Comparison of ENCODE assay signal across 18 cellular contexts in genomic region chr1:29159773-29160172, GRCh38. TPM values are rescaled to one million over a fixed set of nuclear protein-coding genes. Genes with fewer than 3 reads are reported as not detected.
DNase-seq lines count a peak whose midpoint lies in the region; ATAC-seq, FAIRE-seq and TF ChIP-seq lines count a peak whose summit lies in the region.
"Had no signal": no experiment of that assay in that cellular context is flagged by ENCODE, and none has a peak within 500 bp of the region (broad histone marks: within the 10 kb centered on the region; RNA-seq: fewer than 3 reads in every experiment).

No MANE protein-coding gene starts in this region.

- TF ChIP-seq RAD21 in liver (IDR thresholded peaks at IDR 0.05): no peak
- no peak for TF ChIP-seq RAD21 in HepG2 (CRISPR knock-in tag; IDR thresholded peaks at IDR 0.05)
- no peak for TF ChIP-seq RAD21 in K562 (CRISPR knock-in tag; conservative IDR thresholded peaks at IDR 0.05 in 1 of 2, IDR thresholded peaks at IDR 0.05 in 1 of 2)

- H3K9me3 Mint-ChIP-seq in mesothelial cell of epicardium: no peaks in the 10 kb centered on the region
- H3K9me3 Mint-ChIP-seq: CD4-positive, alpha-beta memory T cell; H9 had no signal

- no peak for TF ChIP-seq CTCF in liver (IDR thresholded peaks at IDR 0.05; ENCODE audit: low read depth, low read length, missing input control)
- no peak for TF ChIP-seq CTCF in HepG2 (CRISPR knock-in tag; IDR thresholded peaks at IDR 0.05)
- TF ChIP-seq CTCF in K562 (IDR thresholded peaks at IDR 0.05 in 2 of 3, conservative IDR thresholded peaks at IDR 0.05 in 1 of 3; ENCODE audit: insufficient read depth in 2 of 3, low read depth in 1 of 3, low read length in 3 of 3): no peak
- no peak for TF ChIP-seq CTCF in mesothelial cell of epicardium (IDR thresholded peaks at IDR 0.05; ENCODE audit: unreplicated experiment)

- H3K27ac ChIP-seq in liver (ENCODE audit: low read depth in 1 of 2, low read length in 2 of 2) (no peak overlapping the region), HepG2 (ENCODE audit: extremely low read length, insufficient read depth, low read length) (no peak overlapping the region), K562 (ENCODE audit: extremely low read depth, low read depth, low read length) (no peak overlapping the region)
- H3K27ac ChIP-seq: BLaER1 had no signal

- no peak overlapping the region for H3K4me3 ChIP-seq in liver (ENCODE audit: low read depth in 1 of 3, low read length in 3 of 3)
- H3K4me3 ChIP-seq in HepG2 (replicated peaks in 1 of 3; ENCODE audit: insufficient read depth in 1 of 3, low read depth in 2 of 3, low read length in 3 of 3): no peak overlapping the region
- H3K4me3 ChIP-seq in K562: no peak overlapping the region
- H3K4me3 ChIP-seq: BLaER1 had no signal

- no peak for TF ChIP-seq EP300 in HepG2 (IDR thresholded peaks at IDR 0.05; ENCODE audit: low read depth in 2 of 2, low read length in 2 of 2)
- no peak for TF ChIP-seq EP300 in HepG2 (CRISPR knock-in tag; IDR thresholded peaks at IDR 0.05; ENCODE audit: borderline replicate concordance)
- TF ChIP-seq EP300 in K562 (IDR thresholded peaks at IDR 0.05; ENCODE audit: low read length): no peak

- intact Hi-C loops in HepG2 (cut with micrococcal nuclease; ENCODE audit: unreplicated experiment): no loop called here
- intact Hi-C loops in K562 (cut with micrococcal nuclease): no loop called here

- no peak for FAIRE-seq in HepG2 (lab: Jason Lieb, UNC)
- FAIRE-seq in K562 (lab: Jason Lieb, UNC): no peak
- FAIRE-seq: GM12892, H1 had no signal

- H3K36me3 Mint-ChIP-seq in mesothelial cell of epicardium: peaks cover 21% of the 10 kb centered on the region

- no peaks in the 10 kb centered on the region for H3K27me3 Mint-ChIP-seq in mesothelial cell of epicardium (ENCODE audit: low read depth)
- H3K27me3 Mint-ChIP-seq: CD4-positive, alpha-beta memory T cell had no signal

- CTCF ChIA-PET in HepG2 (lab: Yijun Ruan, JAX; ENCODE audit: low intra/inter-chr PET ratio, low total read pairs): no interaction called here
- CTCF ChIA-PET in K562 (lab: Yijun Ruan, JAX; ENCODE audit: low intra/inter-chr PET ratio): interaction anchor here (0.7 kb wide), 1 partner anchor 17 kb away, joined by 3 read pairs; no protein-coding TSS in a partner anchor

- H3K4me3 Mint-ChIP-seq in mesothelial cell of epicardium: no peak overlapping the region
- H3K4me3 Mint-ChIP-seq: CD14-positive monocyte; CD4-positive, alpha-beta memory T cell; H9 had no signal

- DNase-seq in HepG2 (ENCODE audit: low spot score): no peak
- no peak for DNase-seq in K562 (ENCODE audit: extremely low read depth in 1 of 4, low spot score in 3 of 4)
- DNase-seq in mesothelial cell of epicardium (ENCODE audit: low spot score in 2 of 2, unreplicated experiment in 2 of 2): no peak
- no peak for DNase-seq in stimulated activated CD4-positive, alpha-beta T cell treated with anti-CD3 and anti-CD28 coated beads, Interleukin-15, amount 100 ng/mL, for 24 hours
- DNase-seq in mucosa of gallbladder (ENCODE audit: low spot score): no peak
- no peak for DNase-seq in UCSD-AML1 (lab: John Stamatoyannopoulos, UW; ENCODE audit: unreplicated experiment)
- DNase-seq: 8988T; CD4-positive, alpha-beta memory T cell; DMS153; DMS79; GDM1; H9 had no signal

- WGBS in liver: 23% methylated on average over 3 of the region's 3 CpGs
- 95% methylated on average over 3 of the region's 3 CpGs for WGBS in HepG2 (ENCODE audit: low lambda C conversion rate)
- 90% methylated on average over 3 of the region's 3 CpGs for WGBS in K562 (ENCODE audit: insufficient coverage, low coverage, missing lambda C conversion rate)

- in situ Hi-C loops in HepG2 (cut with HindIII; ENCODE audit: extremely low pct_ligation_motif_present, low pct_unique_long_range_greater_than_20kb): no loop called here
- in situ Hi-C loops in K562 (cut with MboI): no loop called here

- H3K4me2 ChIP-seq in HepG2 (ENCODE audit: low read depth, low read length) (no peak overlapping the region; the same call in 1 of the 2 replicates), K562 (ENCODE audit: insufficient read depth, low read length) (no peak overlapping the region)
- H3K4me2 ChIP-seq: BLaER1 had no signal

- H3K27me3 ChIP-seq in liver (ENCODE audit: control insufficient read depth in 4 of 4, insufficient read depth in 4 of 4, low read length in 3 of 4) (no peaks in the 10 kb centered on the region), HepG2 (ENCODE audit: control insufficient read depth in 1 of 2, insufficient read depth in 2 of 2, low read length in 2 of 2) (no peaks in the 10 kb centered on the region), K562 (ENCODE audit: control insufficient read depth in 2 of 2, insufficient read depth in 2 of 2, low read length in 2 of 2) (no peaks in the 10 kb centered on the region)

- H3K4me1 ChIP-seq in liver (ENCODE audit: control insufficient read depth in 4 of 4, insufficient read depth in 4 of 4, low read length in 3 of 4) (peaks cover 6 to 48% (median 18%) of the 10 kb centered on the region in 4 donors), HepG2 (ENCODE audit: insufficient read depth, low read length) (peaks cover 8% of the 10 kb centered on the region), K562 (replicated peaks in 1 of 2; ENCODE audit: control insufficient read depth in 2 of 2, insufficient read depth in 2 of 2, low read length in 2 of 2) (peaks cover 30 to 36% of the 10 kb centered on the region in 2 experiments)

- H2AFZ ChIP-seq in HepG2 (ENCODE audit: low read length) (no peak overlapping the region), K562 (ENCODE audit: low read depth, low read length) (no peak overlapping the region)

- POLR2A ChIA-PET in HepG2 (lab: Yijun Ruan, JAX) (no interaction called here), K562 (lab: Yijun Ruan, JAX) (interaction anchor here (3.7 to 14.0 kb wide), 2 partner anchors 11 to 20 kb away, joined by 38 to 129 read pairs; partner anchors contain the start of gene SRSF4)

- peaks cover 35% of the 10 kb centered on the region for H3K79me2 ChIP-seq in HepG2 (ENCODE audit: insufficient read depth, low read length)
- peaks cover 76% of the 10 kb centered on the region for H3K79me2 ChIP-seq in K562 (ENCODE audit: control insufficient read depth, insufficient read depth, low read length)

- H4K20me1 ChIP-seq in HepG2 (ENCODE audit: insufficient read depth, low read length) (peaks cover 20% of the 10 kb centered on the region), K562 (replicated peaks; ENCODE audit: control insufficient read depth, insufficient read depth, low read length) (peaks cover 3% of the 10 kb centered on the region; the same call in 1 of the 2 replicates)

- H3K27ac Mint-ChIP-seq in mesothelial cell of epicardium: peak overlapping the region; percentile 84
- H3K27ac Mint-ChIP-seq: CD4-positive, alpha-beta memory T cell had no signal

- BruUV-seq in HepG2 (replicated peaks; lab: Mats Ljungman, UMichigan) (no TSS peak), K562 (replicated peaks; lab: Mats Ljungman, UMichigan) (no TSS peak)

- H3K9ac ChIP-seq in liver (ENCODE audit: low read depth in 1 of 2, low read length in 2 of 2): no peak overlapping the region
- no peak overlapping the region for H3K9ac ChIP-seq in HepG2 (ENCODE audit: insufficient read depth, low read depth, low read length)
- no peak overlapping the region for H3K9ac ChIP-seq in K562 (ENCODE audit: insufficient read depth in 1 of 2, low read depth in 2 of 2, low read length in 2 of 2)
- H3K9ac ChIP-seq: BLaER1 had no signal

- peaks cover 60% of the 10 kb centered on the region for H3K4me1 Mint-ChIP-seq in mesothelial cell of epicardium

- H3K9me3 ChIP-seq in liver (ENCODE audit: control insufficient read depth in 4 of 4, low read length in 3 of 4) (no peaks in the 10 kb centered on the region), HepG2 (ENCODE audit: low read length) (no peaks in the 10 kb centered on the region), K562 (replicated peaks; ENCODE audit: control insufficient read depth, insufficient read depth, low read depth, low read length) (no peaks in the 10 kb centered on the region; the same call in 1 of the 2 replicates)
- H3K9me3 ChIP-seq: BLaER1 had no signal

- peaks cover 13 to 39% (median 23%) of the 10 kb centered on the region in 4 donors for H3K36me3 ChIP-seq in liver (ENCODE audit: control insufficient read depth in 4 of 4, insufficient read depth in 3 of 4, low read depth in 1 of 4, low read length in 3 of 4)
- H3K36me3 ChIP-seq in HepG2 (replicated peaks in 1 of 2; ENCODE audit: control insufficient read depth in 1 of 2, insufficient read depth in 2 of 2, low read length in 2 of 2): peaks cover 17 to 81% of the 10 kb centered on the region in 2 experiments
- H3K36me3 ChIP-seq in K562 (ENCODE audit: control insufficient read depth, insufficient read depth, low read length): peaks cover 92% of the 10 kb centered on the region

- TF ChIP-seq POLR2A in HepG2 (IDR thresholded peaks at IDR 0.05; ENCODE audit: insufficient read depth in 1 of 2, low read depth in 2 of 2, low read length in 2 of 2) (no peak), K562 (conservative IDR thresholded peaks at IDR 0.05) (no peak)

- no peaks in the 10 kb centered on the region for H3K9me1 ChIP-seq in K562 (ENCODE audit: control insufficient read depth, insufficient read depth, low read length)

- no peak for ATAC-seq in HepG2
- ATAC-seq in K562: no peak
- no peak for ATAC-seq in GM21390 (IDR thresholded peaks at IDR 0.05; ENCODE audit: unreplicated experiment)

RNA-seq across cellular contexts. Expression of gene SRSF4, which starts 21.9 kb away (rescaled TPM):
- 10 to 100 TPM; 26.3 to 45.8 TPM for total RNA-seq in liver
- 10 to 100 TPM; 24.0 to 34.1 TPM for polyA plus RNA-seq in liver
- 43.3 and 50.9 TPM in 2 replicates for total RNA-seq in HepG2 (2016; rRNA removed; fragmentation: Illumina TruSeq; extraction: Trizol)
- total RNA-seq in HepG2 (2016; cell fraction: cytosol; rRNA removed; fragmentation: Illumina TruSeq; extraction: Trizol; ENCODE audit: low read depth): 16.9 and 18.2 TPM in 2 replicates
- 37.8 and 52.5 TPM in 2 replicates for total RNA-seq in HepG2 (2016; cell fraction: insoluble cytoplasmic fraction; rRNA removed; fragmentation: Illumina TruSeq; extraction: Trizol)
- 21.7 and 23.1 TPM in 2 replicates for total RNA-seq in HepG2 (2016; cell fraction: membrane; rRNA removed; fragmentation: Illumina TruSeq; extraction: Trizol)
- total RNA-seq in HepG2 (2016; cell fraction: nucleus; rRNA removed; fragmentation: Illumina TruSeq; extraction: Trizol): 41.4 and 44.1 TPM in 2 replicates
- 37.7 and 39.5 TPM in 2 replicates for polyA plus RNA-seq in HepG2 (2011; rRNA removed)
- polyA plus RNA-seq in HepG2 (2011; cell fraction: cytosol; rRNA removed): 28.7 and 37.6 TPM in 2 replicates
- 63.6 and 88.4 TPM in 2 replicates for polyA plus RNA-seq in HepG2 (2011; cell fraction: nucleus; rRNA removed)
- 47.7 and 72.7 TPM in 2 replicates for polyA plus RNA-seq in HepG2 (2012)
- polyA plus RNA-seq in HepG2 (2016; cell fraction: cytosol; fragmentation: Illumina TruSeq; extraction: Trizol; ENCODE audit: low read depth): 5.4 and 6.5 TPM in 2 replicates
- polyA plus RNA-seq in HepG2 (2016; cell fraction: insoluble cytoplasmic fraction; fragmentation: Illumina TruSeq; extraction: Trizol; ENCODE audit: low read depth): 69.2 and 77.8 TPM in 2 replicates
- 13.8 and 15.1 TPM in 2 replicates for polyA plus RNA-seq in HepG2 (2016; cell fraction: membrane; fragmentation: Illumina TruSeq; extraction: Trizol; ENCODE audit: low read depth)
- 159 and 173 TPM in 2 replicates for polyA plus RNA-seq in HepG2 (2016; cell fraction: nucleus; fragmentation: Illumina TruSeq; extraction: Trizol; ENCODE audit: insufficient read depth, low read depth)
- polyA minus RNA-seq in HepG2 (2011; rRNA and poly(A)+ RNA removed; ENCODE audit: low replicate concordance): 13.5 and 27.4 TPM in 2 replicates
- 14.2 and 17.5 TPM in 2 replicates for polyA minus RNA-seq in HepG2 (2011; cell fraction: cytosol; rRNA and poly(A)+ RNA removed)
- 56.5 and 56.9 TPM in 2 replicates for polyA minus RNA-seq in HepG2 (2011; cell fraction: nucleus; rRNA and poly(A)+ RNA removed)
- 110 and 300 TPM in 2 replicates for total RNA-seq in K562 (2011; cell fraction: chromatin; rRNA removed; ENCODE audit: low replicate concordance)
- total RNA-seq in K562 (2011; cell fraction: nucleolus; rRNA removed): 71.2 and 83.3 TPM in 2 replicates
- 149 and 200 TPM in 2 replicates for total RNA-seq in K562 (2011; cell fraction: nucleoplasm; rRNA removed)
- 75.6 and 77.7 TPM in 2 replicates for total RNA-seq in K562 (2014; rRNA removed)
- 68.4 and 70.8 TPM in 2 replicates for total RNA-seq in K562 (2014; rRNA removed; fragmentation: Illumina TruSeq; extraction: Trizol)
- 84.2 and 91.4 TPM in 2 replicates for total RNA-seq in K562 (2015; rRNA removed; fragmentation: Illumina TruSeq; extraction: Trizol)
- 93.1 and 93.2 TPM in 2 replicates for total RNA-seq in K562 (2021)
- 69.6 and 82.0 TPM in 2 replicates for polyA plus RNA-seq in K562 (2011; rRNA removed)
- polyA plus RNA-seq in K562 (2011; cell fraction: cytosol; rRNA removed): 37.1 and 75.0 TPM in 2 replicates
- 90.7 and 117 TPM in 2 replicates for polyA plus RNA-seq in K562 (2011; cell fraction: nucleus; rRNA removed)
- 67.1 and 100 TPM in 2 replicates for polyA plus RNA-seq in K562 (2012)
- polyA plus RNA-seq in K562 (2014; fragmentation: Illumina TruSeq; extraction: Trizol): 116 and 132 TPM in 2 replicates
- polyA plus RNA-seq in K562 (2014; fragmentation: Nextera tagmentation; extraction: Ambion mirVana): 10 to 100 TPM; 15.9 to 18.4 TPM
- polyA plus RNA-seq in K562 (2014; rRNA removed): 119 and 128 TPM in 2 replicates
- 82.9 and 102 TPM in 2 replicates for polyA minus RNA-seq in K562 (2011; rRNA and poly(A)+ RNA removed)
- polyA minus RNA-seq in K562 (2011; cell fraction: cytosol; rRNA and poly(A)+ RNA removed): 30.6 and 39.6 TPM in 2 replicates
- 32.4 and 56.8 TPM in 2 replicates for polyA minus RNA-seq in K562 (2011; cell fraction: nucleus; rRNA and poly(A)+ RNA removed)
- total RNA-seq in mesothelial cell of epicardium: 103 to 107 TPM (median 105 TPM) in 3 replicates
- 78.0 TPM for total RNA-seq in mucosa of gallbladder

RNA-seq across cellular contexts. Expression of gene TMEM200B, which starts 36.1 kb away (rescaled TPM):
- total RNA-seq in liver (1 to 10 TPM in 1 of 2 donors, under 1 TPM in 1; 0.84 to 4.5 TPM), HepG2 (2016; rRNA removed; fragmentation: Illumina TruSeq; extraction: Trizol) (0.72 and 1.1 TPM in 2 replicates), K562 (2014; rRNA removed) (not detected in 2 replicates), K562 (2014; rRNA removed; fragmentation: Illumina TruSeq; extraction: Trizol) (0.04 TPM in 1 of 2 replicates, not detected in the other), K562 (2015; rRNA removed; fragmentation: Illumina TruSeq; extraction: Trizol) (0.11 TPM in 1 of 2 replicates, not detected in the other), K562 (2021) (0.11 and 0.13 TPM in 2 replicates), mesothelial cell of epicardium (28.3 to 31.0 TPM (median 29.1 TPM) in 3 replicates), mucosa of gallbladder (8.5 TPM)
- polyA plus RNA-seq in liver (1 to 10 TPM; 1.2 to 1.9 TPM), HepG2 (2011; rRNA removed) (1.1 and 1.4 TPM in 2 replicates), K562 (2011; rRNA removed) (0.07 and 0.08 TPM in 2 replicates), K562 (2014; fragmentation: Illumina TruSeq; extraction: Trizol) (0.06 and 0.10 TPM in 2 replicates), K562 (2014; fragmentation: Nextera tagmentation; extraction: Ambion mirVana) (under 1 TPM; 0.30 to 0.35 TPM), K562 (2014; rRNA removed) (0.09 and 0.13 TPM in 2 replicates)
- 0.18 and 0.20 TPM in 2 replicates for total RNA-seq in HepG2 (2016; cell fraction: cytosol; rRNA removed; fragmentation: Illumina TruSeq; extraction: Trizol; ENCODE audit: low read depth)
- 0.48 and 1.0 TPM in 2 replicates for total RNA-seq in HepG2 (2016; cell fraction: insoluble cytoplasmic fraction; rRNA removed; fragmentation: Illumina TruSeq; extraction: Trizol)
- total RNA-seq in HepG2 (2016; cell fraction: membrane; rRNA removed; fragmentation: Illumina TruSeq; extraction: Trizol): 0.59 and 0.96 TPM in 2 replicates
- 0.66 and 1.2 TPM in 2 replicates for total RNA-seq in HepG2 (2016; cell fraction: nucleus; rRNA removed; fragmentation: Illumina TruSeq; extraction: Trizol)
- 0.88 and 1.1 TPM in 2 replicates for polyA plus RNA-seq in HepG2 (2011; cell fraction: cytosol; rRNA removed)
- polyA plus RNA-seq in HepG2 (2011; cell fraction: nucleus; rRNA removed): 1.6 and 1.7 TPM in 2 replicates
- 0.44 and 1.1 TPM in 2 replicates for polyA plus RNA-seq in HepG2 (2012)
- polyA plus RNA-seq in HepG2 (2016; cell fraction: cytosol; fragmentation: Illumina TruSeq; extraction: Trizol; ENCODE audit: low read depth): 0.28 and 0.41 TPM in 2 replicates
- 0.66 and 0.93 TPM in 2 replicates for polyA plus RNA-seq in HepG2 (2016; cell fraction: insoluble cytoplasmic fraction; fragmentation: Illumina TruSeq; extraction: Trizol; ENCODE audit: low read depth)
- 0.68 and 0.86 TPM in 2 replicates for polyA plus RNA-seq in HepG2 (2016; cell fraction: membrane; fragmentation: Illumina TruSeq; extraction: Trizol; ENCODE audit: low read depth)
- polyA plus RNA-seq in HepG2 (2016; cell fraction: nucleus; fragmentation: Illumina TruSeq; extraction: Trizol; ENCODE audit: insufficient read depth, low read depth): 1.7 and 2.1 TPM in 2 replicates
- 0.12 and 1.2 TPM in 2 replicates for polyA minus RNA-seq in HepG2 (2011; rRNA and poly(A)+ RNA removed; ENCODE audit: low replicate concordance)
- 0.40 and 0.53 TPM in 2 replicates for polyA minus RNA-seq in HepG2 (2011; cell fraction: cytosol; rRNA and poly(A)+ RNA removed)
- 0.39 and 0.75 TPM in 2 replicates for polyA minus RNA-seq in HepG2 (2011; cell fraction: nucleus; rRNA and poly(A)+ RNA removed)
- 0.58 and 0.62 TPM in 2 replicates for total RNA-seq in K562 (2011; cell fraction: chromatin; rRNA removed; ENCODE audit: low replicate concordance)
- 0.26 and 0.33 TPM in 2 replicates for total RNA-seq in K562 (2011; cell fraction: nucleolus; rRNA removed)
- total RNA-seq in K562 (2011; cell fraction: nucleoplasm; rRNA removed): 0.59 and 0.61 TPM in 2 replicates
- 0.04 and 0.09 TPM in 2 replicates for polyA plus RNA-seq in K562 (2011; cell fraction: cytosol; rRNA removed)
- polyA plus RNA-seq in K562 (2011; cell fraction: nucleus; rRNA removed): 0.47 and 0.80 TPM in 2 replicates
- 0.10 and 0.13 TPM in 2 replicates for polyA plus RNA-seq in K562 (2012)
- 0.18 and 0.24 TPM in 2 replicates for polyA minus RNA-seq in K562 (2011; rRNA and poly(A)+ RNA removed)
- not detected in 2 replicates for polyA minus RNA-seq in K562 (2011; cell fraction: cytosol; rRNA and poly(A)+ RNA removed)
- 0.11 and 0.13 TPM in 2 replicates for polyA minus RNA-seq in K562 (2011; cell fraction: nucleus; rRNA and poly(A)+ RNA removed)
- total RNA-seq: CD4-positive, alpha-beta memory T cell had no signal
- polyA plus RNA-seq: CD14-positive monocyte had no signal
